ENCODE assay signal across 1 cellular context in the genomic region with DNA sequence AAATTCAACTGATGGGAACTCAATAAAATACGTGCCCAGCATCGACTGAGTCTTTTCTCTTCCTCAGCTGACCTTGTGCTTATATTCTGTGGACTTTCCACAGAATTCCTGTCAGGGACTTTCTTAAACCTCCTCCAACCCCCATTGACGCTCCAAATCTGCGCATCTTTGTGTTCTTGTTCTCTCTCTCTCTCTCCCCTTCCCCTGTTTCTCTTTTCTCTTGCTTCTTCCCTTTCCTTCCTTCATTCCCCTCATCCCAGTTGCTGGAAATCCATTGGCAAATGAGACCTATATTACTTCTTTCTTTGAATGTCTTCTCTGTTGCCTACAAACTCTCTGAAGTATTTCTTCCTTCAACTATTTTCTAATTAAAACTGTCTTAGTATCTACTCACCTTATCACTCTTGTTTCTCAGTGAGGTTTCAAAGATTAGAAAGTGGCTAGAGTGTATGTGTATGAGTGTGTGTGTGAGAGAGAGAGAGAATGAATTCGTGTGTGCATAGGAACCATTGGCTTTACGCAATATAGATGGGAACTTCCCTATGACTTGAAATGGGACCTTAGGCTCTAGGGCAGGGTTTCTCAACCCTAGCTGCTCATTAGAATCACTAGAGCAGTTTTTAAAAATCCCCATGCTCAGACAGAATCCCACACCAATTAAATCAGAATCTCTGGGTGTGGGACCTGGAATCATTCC.
TF ChIP-seq lines count a peak whose summit lies in the region.

No MANE protein-coding gene starts in this region.

TF ChIP-seq in K562, 482 proteins besides CTCF, POLR2A, EP300 and RAD21:
- TF ChIP-seq ETS2 (tag; IDR thresholded peaks at IDR 0.05; ENCODE audit: borderline replicate concordance, poor library complexity, severe bottlenecking) (no peak), U2AF1 (optimal IDR thresholded peaks at IDR 0.05; ENCODE audit: low read depth, low read length) (no peak), KAT8 (IDR thresholded peaks at IDR 0.05; ENCODE audit: low read depth) (no peak), RHOXF2B (CRISPR knock-in tag; conservative IDR thresholded peaks at IDR 0.05) (no peak), ELK3 (CRISPR knock-in tag; IDR thresholded peaks at IDR 0.05) (no peak), ZNF12 (CRISPR knock-in tag; IDR thresholded peaks at IDR 0.05) (no peak), MTA2 (IDR thresholded peaks at IDR 0.05; ENCODE audit: low read depth) (no peak), NFIC (IDR thresholded peaks at IDR 0.05) (no peak), ZNF584 (CRISPR knock-in tag; IDR thresholded peaks at IDR 0.05; ENCODE audit: low read depth) (no peak), ZFP36 (IDR thresholded peaks at IDR 0.05; ENCODE audit: low read depth, low read length, partially characterized antibody) (no peak)
